12 cellular contexts compared by ENCODE assay signal in the genomic region with DNA sequence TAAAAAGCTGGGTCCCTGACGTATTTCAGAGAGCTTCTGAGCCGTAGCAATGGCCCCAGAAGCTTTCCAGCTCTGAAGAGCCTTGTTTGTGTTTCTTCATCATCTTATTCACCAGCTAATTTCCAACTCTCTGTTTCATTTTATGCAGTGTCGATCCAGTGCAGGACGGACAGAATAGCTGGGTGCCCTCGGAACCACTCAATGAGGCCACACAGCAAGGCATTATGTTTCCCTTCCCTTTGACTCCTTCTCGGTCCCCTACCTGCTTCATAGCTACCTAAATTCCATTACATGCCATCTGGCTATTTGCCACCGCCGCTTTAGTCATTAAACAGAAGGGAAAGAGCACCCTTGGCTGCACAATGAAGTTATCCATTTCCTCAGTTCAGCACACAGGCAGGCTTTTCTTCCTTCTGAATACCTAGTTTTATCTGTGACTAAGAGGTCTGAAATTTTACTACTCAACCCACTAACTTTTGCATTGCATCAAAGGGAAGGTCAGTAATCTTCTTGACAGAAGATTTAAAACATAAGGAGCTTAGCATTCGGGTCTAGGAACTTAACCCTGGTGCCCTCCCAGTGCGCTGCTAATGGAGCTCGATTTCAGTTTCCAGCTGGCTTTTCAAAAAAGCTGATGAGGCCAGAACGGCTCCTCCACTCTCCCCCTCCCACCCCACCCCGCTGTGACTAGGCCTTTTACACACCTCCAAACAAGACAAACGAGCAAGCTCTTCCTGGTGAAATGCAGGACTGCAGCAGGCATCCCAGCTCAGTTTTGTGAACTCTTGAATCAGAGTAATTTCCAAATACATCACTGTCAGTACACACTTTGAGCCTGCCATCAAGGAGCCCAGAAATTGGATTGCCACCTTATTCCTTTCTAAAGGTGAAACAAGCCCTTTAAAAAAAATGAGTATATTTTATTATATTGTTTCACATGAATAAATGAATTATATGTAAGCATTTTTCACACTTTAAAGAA.
DNase-seq lines count a peak whose midpoint lies in the region; TF ChIP-seq lines count a peak whose summit lies in the region.
"Had no signal": no experiment of that assay in that cellular context is flagged by ENCODE, and none has a peak within 500 bp of the region (broad histone marks: within the 10 kb centered on the region; RNA-seq: fewer than 3 reads in every experiment).

No MANE protein-coding gene starts in this region.

- H3K9me3 Mint-ChIP-seq in Calu3 (ENCODE audit: low read depth, unreplicated experiment) (no peaks in the 10 kb centered on the region), CD14-positive monocyte (no peaks in the 10 kb centered on the region)
- H3K9me3 Mint-ChIP-seq: activated T-cell treated with anti-CD3 and anti-CD28 coated beads, Interleukin-2, amount 50 U/mL, for 72 hours had no signal

- CTCF ChIA-PET in Calu3 (lab: Charles Lee) = interaction anchor here (0.6 to 1.7 kb wide), 2 partner anchors 9 to 16 kb away, joined by 5 to 6 read pairs; no protein-coding TSS in a partner anchor

- no peaks in the 10 kb centered on the region for H3K36me3 ChIP-seq in prostate gland

- DNase-seq in Calu3 (peak; percentile 54), NCI-H146 treated with DMSO at 0.1 percent for 48 hours (lab: John Stamatoyannopoulos, UW; ENCODE audit: unreplicated experiment) (peak; percentile 84), amniotic epithelial cell (ENCODE audit: low read depth) (peak; percentile 93), kidney glomerular epithelial cell (lab: John Stamatoyannopoulos, UW) (peak; percentile 96), MV-4-11 (lab: John Stamatoyannopoulos, UW) (no peak), SHP77 (lab: John Stamatoyannopoulos, UW) (no peak), CD14-positive monocyte (ENCODE audit: low spot score) (no peak), prostate gland (ENCODE audit: low spot score) (no peak)
- DNase-seq: activated T-cell treated with anti-CD3 and anti-CD28 coated beads, Interleukin-2, amount 50 U/mL, for 72 hours; central memory CD4-positive, alpha-beta T cell; foreskin melanocyte; IMR-90 had no signal

- no peaks in the 10 kb centered on the region for H3K4me1 ChIP-seq in prostate gland (replicated peaks)

- intact Hi-C loops in Calu3 (cut with micrococcal nuclease; ENCODE audit: unreplicated experiment) (no loop called here), CD14-positive monocyte (cut with micrococcal nuclease) (no loop called here), prostate gland (cut with DNase I) (no loop called here)

- no peak overlapping the region for H3K27ac ChIP-seq in prostate gland

- WGBS in prostate gland = 56% methylated on average over 14 of the region's 14 CpGs

- H3K4me1 Mint-ChIP-seq in Calu3 (ENCODE audit: low read depth, unreplicated experiment) (peaks cover 18% of the 10 kb centered on the region), CD14-positive monocyte (no peaks in the 10 kb centered on the region)

- no peak overlapping the region for H3K4me3 ChIP-seq in prostate gland

- no peak for TF ChIP-seq POLR2A in prostate gland (IDR thresholded peaks at IDR 0.05)

- peak overlapping the region; percentile 38 for H3K4me3 Mint-ChIP-seq in Calu3 (ENCODE audit: low read depth, unreplicated experiment)
- no peak overlapping the region for H3K4me3 Mint-ChIP-seq in CD14-positive monocyte
- H3K4me3 Mint-ChIP-seq: activated T-cell treated with anti-CD3 and anti-CD28 coated beads, Interleukin-2, amount 50 U/mL, for 72 hours had no signal

- BruUV-seq in Calu3 (replicated peaks; lab: Mats Ljungman, UMichigan) = no TSS peak

- H3K27me3 ChIP-seq in prostate gland (replicated peaks; ENCODE audit: insufficient read depth) = no peaks in the 10 kb centered on the region

- H3K27me3 Mint-ChIP-seq in Calu3 (ENCODE audit: unreplicated experiment) (no peaks in the 10 kb centered on the region), CD14-positive monocyte (ENCODE audit: low read depth in 3 of 3) (no peaks in the 10 kb centered on the region)

- no peaks in the 10 kb centered on the region for H3K9me3 ChIP-seq in prostate gland

- H3K27ac Mint-ChIP-seq in Calu3 (ENCODE audit: unreplicated experiment) (peak overlapping the region; percentile 68), CD14-positive monocyte (no peak overlapping the region)
- H3K27ac Mint-ChIP-seq: activated T-cell treated with anti-CD3 and anti-CD28 coated beads, Interleukin-2, amount 50 U/mL, for 72 hours had no signal

- H3K36me3 Mint-ChIP-seq in Calu3 (ENCODE audit: insufficient read depth, unreplicated experiment) = peaks cover 5% of the 10 kb centered on the region
- no peaks in the 10 kb centered on the region for H3K36me3 Mint-ChIP-seq in CD14-positive monocyte

- TF ChIP-seq CTCF in Calu3 (IDR thresholded peaks at IDR 0.05; ENCODE audit: unreplicated experiment) (no peak), CD14-positive monocyte (IDR thresholded peaks at IDR 0.05) (no peak), prostate gland (IDR thresholded peaks at IDR 0.05) (no peak)

Comparison
In these comparisons a context has a peak if more than half of its experiments do, and no peak if none do; other contexts are left out.
1. DNase-seq: peak in Calu3 (single experiment), NCI-H146 treated with DMSO at 0.1 percent for 48 hours (single experiment), amniotic epithelial cell (single experiment) and kidney glomerular epithelial cell (single experiment); none in MV-4-11 (single experiment), SHP77 (0 of 2), CD14-positive monocyte (single experiment) and prostate gland (single experiment).